13 cellular contexts compared by ENCODE assay signal in genomic region chr7:43750016-43750887, GRCh38. TPM values are rescaled to one million over a fixed set of nuclear protein-coding genes. Genes with fewer than 3 reads are reported as not detected.
DNase-seq lines count a peak whose midpoint lies in the region; ATAC-seq and TF ChIP-seq lines count a peak whose summit lies in the region.
"Had no signal": no experiment of that assay in that cellular context is flagged by ENCODE, and none has a peak within 500 bp of the region (broad histone marks: within the 10 kb centered on the region; RNA-seq: fewer than 3 reads in every experiment).

No MANE protein-coding gene starts in this region.

- H3K4me1 ChIP-seq in adipocyte (ENCODE audit: control insufficient read depth, insufficient read depth, low read length), result peaks cover 22% of the 10 kb centered on the region
- peaks cover 7 to 12% of the 10 kb centered on the region in 2 donors for H3K4me1 ChIP-seq in gastrocnemius medialis
- H3K4me1 ChIP-seq: tibial artery had no signal

- H3K9me3 ChIP-seq in adipocyte (ENCODE audit: control insufficient read depth, low read length), result no peaks in the 10 kb centered on the region
- no peaks in the 10 kb centered on the region for H3K9me3 ChIP-seq in gastrocnemius medialis
- H3K9me3 ChIP-seq: tibial artery had no signal

- peak overlapping the region; percentile 56 for H3K4me3 ChIP-seq in adipocyte (ENCODE audit: low read length)
- peak overlapping the region in 2 of 4 donors; percentile 22 to 32 for H3K4me3 ChIP-seq in gastrocnemius medialis
- H3K4me3 ChIP-seq: tibial artery had no signal

- intact Hi-C loops in gastrocnemius medialis (cut with DNase I; ENCODE audit: low total_unique reads), result no loop called here

- H3K9ac ChIP-seq in adipocyte (ENCODE audit: low read length), result peak overlapping the region; percentile 60

- H3K36me3 ChIP-seq in adipocyte (ENCODE audit: control insufficient read depth, insufficient read depth, low read length, severe bottlenecking) (no peaks in the 10 kb centered on the region), gastrocnemius medialis (no peaks in the 10 kb centered on the region)
- H3K36me3 ChIP-seq: tibial artery had no signal

- H3K27me3 ChIP-seq in adipocyte (replicated peaks; ENCODE audit: control insufficient read depth, insufficient read depth, low read length), result no peaks in the 10 kb centered on the region
- no peaks in the 10 kb centered on the region for H3K27me3 ChIP-seq in gastrocnemius medialis
- H3K27me3 ChIP-seq: tibial artery had no signal

- in situ Hi-C loops in gastrocnemius medialis (cut with MboI; ENCODE audit: low sequenced_read_pairs in 4 of 4) (no loop called here), ACHN (cut with HindIII; ENCODE audit: low pct_ligation_motif_present, low pct_unique_long_range_greater_than_20kb, low sequenced_read_pairs) (no loop called here)

- H3K27ac ChIP-seq in gastrocnemius medialis, result no peak overlapping the region
- H3K27ac ChIP-seq: tibial artery had no signal

- DNase-seq in NOMO-1 (lab: John Stamatoyannopoulos, UW; ENCODE audit: unreplicated experiment in 2 of 2), result peak; percentile 15 to 26
- no peak for DNase-seq in NOMO-1 treated with dmso at 0.1 percent for 144 hours (lab: John Stamatoyannopoulos, UW; ENCODE audit: unreplicated experiment)
- peak; percentile 88 for DNase-seq in LHCN-M2 (ENCODE audit: low read depth)
- DNase-seq in adipocyte (ENCODE audit: low read depth), result no peak
- DNase-seq in gastrocnemius medialis, result peak; percentile 14 to 66
- no peak for DNase-seq in ACHN
- no peak for DNase-seq in NCI-H446 treated with DMSO at 0.1 percent for 48 hours (lab: John Stamatoyannopoulos, UW)
- DNase-seq: activated CD4-positive, CD25-positive, alpha-beta regulatory T cell treated with anti-CD3 and anti-CD28 coated beads, Interleukin-2, amount 50 U/mL, for 72 hours; hypothalamus; naive thymus-derived CD4-positive, alpha-beta T cell; stimulated activated CD4-positive, alpha-beta T cell treated with anti-CD3 and anti-CD28 coated beads, Interleukin-4, amount 100 ng/mL, for 1 hour; tibial artery had no signal

- no peak for TF ChIP-seq POLR2A in gastrocnemius medialis (IDR thresholded peaks at IDR 0.05)

- ATAC-seq in gastrocnemius medialis (peak; percentile 75 to 99), HG02678 (IDR thresholded peaks at IDR 0.05; ENCODE audit: unreplicated experiment) (no peak)
- ATAC-seq: naive thymus-derived CD4-positive, alpha-beta T cell had no signal

- no peak for TF ChIP-seq CTCF in gastrocnemius medialis (IDR thresholded peaks at IDR 0.05 in 4 of 5, conservative IDR thresholded peaks at IDR 0.05 in 1 of 5)

RNA-seq across cellular contexts. Expression of gene BLVRA, which starts 8.2 kb away (rescaled TPM):
- total RNA-seq in LHCN-M2 (2014; rRNA removed) (30.7 and 38.5 TPM in 2 replicates), gastrocnemius medialis (10 to 100 TPM; 26.7 to 45.9 (median 29.3) TPM)
- polyA plus RNA-seq in LHCN-M2 (2012), result 50.0 TPM

RNA-seq across cellular contexts. Expression of gene COA1, which starts 20.9 kb away (rescaled TPM):
- total RNA-seq in LHCN-M2 (2014; rRNA removed) (68.2 and 74.1 TPM in 2 replicates), gastrocnemius medialis (10 to 100 TPM; 34.9 to 55.2 (median 49.3) TPM)
- polyA plus RNA-seq in LHCN-M2 (2012), result 54.8 TPM

Comparison
In these comparisons a context has a peak if more than half of its experiments do, and no peak if none do; other contexts are left out.
1. DNase-seq: peak in NOMO-1 (2 of 2), LHCN-M2 (single experiment) and gastrocnemius medialis (2 of 2); none in NOMO-1 treated with dmso at 0.1 percent for 144 hours (single experiment), adipocyte (single experiment), ACHN (single experiment) and NCI-H446 treated with DMSO at 0.1 percent for 48 hours (single experiment).